ENCODE assay signal across 1 cellular context in the genomic region with DNA sequence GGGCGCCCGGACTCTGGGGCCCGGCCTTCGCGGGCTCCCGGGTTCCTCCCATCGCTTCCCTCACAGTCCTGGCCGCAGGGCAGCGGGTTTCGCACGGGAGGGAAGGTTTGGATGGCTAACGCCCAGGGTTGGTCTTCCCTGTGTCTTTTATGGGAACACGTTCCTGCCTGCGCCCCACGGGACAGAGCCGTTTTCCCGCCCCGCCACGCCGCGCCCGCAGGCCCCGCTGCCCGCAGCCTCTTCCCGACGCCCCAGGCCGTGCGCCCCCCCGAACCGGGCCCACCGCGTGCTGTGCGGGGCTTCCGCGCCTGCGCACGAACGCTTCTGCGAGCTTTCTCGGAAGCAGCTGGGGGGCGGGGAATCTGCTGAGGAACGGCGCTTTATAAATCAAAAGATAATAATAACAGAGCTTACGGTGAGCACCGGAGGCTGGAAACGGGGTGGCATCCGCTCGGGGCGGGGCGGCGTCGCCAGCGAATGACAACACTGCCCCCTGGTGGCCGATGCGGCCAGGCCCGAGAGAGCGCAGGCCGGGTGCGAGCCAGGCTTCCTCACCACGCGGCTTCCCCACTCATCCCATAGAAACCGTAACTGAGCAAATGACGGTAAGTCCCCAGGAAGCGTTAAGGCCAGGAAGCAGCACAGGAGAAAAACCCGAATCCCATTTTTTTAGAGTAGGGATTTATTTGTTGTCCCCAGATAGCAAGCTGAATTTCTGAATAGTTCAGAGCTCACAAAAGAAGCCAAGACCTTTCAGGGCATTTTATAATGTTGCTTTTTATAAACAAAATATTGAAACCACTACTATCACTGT.
TF ChIP-seq lines count a peak whose summit lies in the region.

No MANE protein-coding gene starts in this region.

TF ChIP-seq in K562, 482 proteins besides CTCF, POLR2A, EP300 and RAD21 (continued from another document and continues in another):
- TF ChIP-seq, protein P1, sequence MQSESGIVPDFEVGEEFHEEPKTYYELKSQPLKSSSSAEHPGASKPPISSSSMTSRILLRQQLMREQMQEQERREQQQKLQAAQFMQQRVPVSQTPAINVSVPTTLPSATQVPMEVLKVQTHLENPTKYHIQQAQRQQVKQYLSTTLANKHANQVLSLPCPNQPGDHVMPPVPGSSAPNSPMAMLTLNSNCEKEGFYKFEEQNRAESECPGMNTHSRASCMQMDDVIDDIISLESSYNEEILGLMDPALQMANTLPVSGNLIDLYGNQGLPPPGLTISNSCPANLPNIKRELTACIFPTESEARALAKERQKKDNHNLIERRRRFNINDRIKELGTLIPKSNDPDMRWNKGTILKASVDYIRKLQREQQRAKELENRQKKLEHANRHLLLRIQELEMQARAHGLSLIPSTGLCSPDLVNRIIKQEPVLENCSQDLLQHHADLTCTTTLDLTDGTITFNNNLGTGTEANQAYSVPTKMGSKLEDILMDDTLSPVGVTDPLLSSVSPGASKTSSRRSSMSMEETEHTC (IDR thresholded peaks at IDR 0.05), result no peak
- TF ChIP-seq, protein P2, sequence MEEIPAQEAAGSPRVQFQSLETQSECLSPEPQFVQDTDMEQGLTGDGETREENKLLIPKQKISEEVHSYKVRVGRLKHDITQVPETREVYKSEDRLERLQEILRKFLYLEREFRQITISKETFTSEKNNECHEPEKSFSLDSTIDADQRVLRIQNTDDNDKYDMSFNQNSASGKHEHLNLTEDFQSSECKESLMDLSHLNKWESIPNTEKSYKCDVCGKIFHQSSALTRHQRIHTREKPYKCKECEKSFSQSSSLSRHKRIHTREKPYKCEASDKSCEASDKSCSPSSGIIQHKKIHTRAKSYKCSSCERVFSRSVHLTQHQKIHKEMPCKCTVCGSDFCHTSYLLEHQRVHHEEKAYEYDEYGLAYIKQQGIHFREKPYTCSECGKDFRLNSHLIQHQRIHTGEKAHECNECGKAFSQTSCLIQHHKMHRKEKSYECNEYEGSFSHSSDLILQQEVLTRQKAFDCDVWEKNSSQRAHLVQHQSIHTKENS (CRISPR knock-in tag; IDR thresholded peaks at IDR 0.05), result no peak
- TF ChIP-seq, protein P3, sequence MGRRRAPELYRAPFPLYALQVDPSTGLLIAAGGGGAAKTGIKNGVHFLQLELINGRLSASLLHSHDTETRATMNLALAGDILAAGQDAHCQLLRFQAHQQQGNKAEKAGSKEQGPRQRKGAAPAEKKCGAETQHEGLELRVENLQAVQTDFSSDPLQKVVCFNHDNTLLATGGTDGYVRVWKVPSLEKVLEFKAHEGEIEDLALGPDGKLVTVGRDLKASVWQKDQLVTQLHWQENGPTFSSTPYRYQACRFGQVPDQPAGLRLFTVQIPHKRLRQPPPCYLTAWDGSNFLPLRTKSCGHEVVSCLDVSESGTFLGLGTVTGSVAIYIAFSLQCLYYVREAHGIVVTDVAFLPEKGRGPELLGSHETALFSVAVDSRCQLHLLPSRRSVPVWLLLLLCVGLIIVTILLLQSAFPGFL (CRISPR knock-in tag; IDR thresholded peaks at IDR 0.05), result no peak
- TF ChIP-seq RFX5 (IDR thresholded peaks at IDR 0.05; ENCODE audit: low read depth, low read length) (no peak), ZNF12 (CRISPR knock-in tag; IDR thresholded peaks at IDR 0.05) (no peak), HDGF (IDR thresholded peaks at IDR 0.05) (no peak), MXI1 (IDR thresholded peaks at IDR 0.05; ENCODE audit: low read depth, low read length) (no peak), TGIF2 (CRISPR knock-in tag; IDR thresholded peaks at IDR 0.05) (no peak), SUPT5H (IDR thresholded peaks at IDR 0.05) (no peak), KDM4B (IDR thresholded peaks at IDR 0.05; ENCODE audit: borderline replicate concordance in 2 of 2, low read depth in 1 of 2) (no peak), NCOA4 (IDR thresholded peaks at IDR 0.05; ENCODE audit: partially characterized antibody) (no peak), ZNF146 (CRISPR knock-in tag; IDR thresholded peaks at IDR 0.05; ENCODE audit: unreplicated experiment) (no peak), MYNN (IDR thresholded peaks at IDR 0.05) (no peak), MYNN (CRISPR knock-in tag; IDR thresholded peaks at IDR 0.05) (no peak), ERF (CRISPR knock-in tag; IDR thresholded peaks at IDR 0.05) (no peak), U2AF1 (optimal IDR thresholded peaks at IDR 0.05; ENCODE audit: low read depth, low read length) (no peak), BRD4 (IDR thresholded peaks at IDR 0.05) (no peak), NFE2L1 (tag; IDR thresholded peaks at IDR 0.05; ENCODE audit: borderline replicate concordance, low read depth) (no peak), FOXM1 (IDR thresholded peaks at IDR 0.05; ENCODE audit: low read depth) (no peak), FOXM1 (CRISPR knock-in tag; IDR thresholded peaks at IDR 0.05; ENCODE audit: low read depth) (no peak), SPI1 (IDR thresholded peaks at IDR 0.05; ENCODE audit: borderline replicate concordance, low read depth, low read length) (peak; percentile 30; the same call in 1 of the 2 replicates), FOXK2 (conservative IDR thresholded peaks at IDR 0.05 in 1 of 2, IDR thresholded peaks at IDR 0.05 in 1 of 2; ENCODE audit: low read depth in 2 of 2) (no peak), ETV1 (tag; conservative IDR thresholded peaks at IDR 0.05; ENCODE audit: low read depth) (peak; percentile 37; the same call in 1 of the 2 replicates), SIRT6 (IDR thresholded peaks at IDR 0.05; ENCODE audit: low read depth, low read length) (no peak), EGR1 (conservative IDR thresholded peaks at IDR 0.05) (no peak), ZNF197 (CRISPR knock-in tag; IDR thresholded peaks at IDR 0.05; ENCODE audit: low read depth) (no peak), ZFP1 (CRISPR knock-in tag; IDR thresholded peaks at IDR 0.05) (no peak), BCL6 (CRISPR knock-in tag; IDR thresholded peaks at IDR 0.05) (no peak), CHD1 (IDR thresholded peaks at IDR 0.05; ENCODE audit: low read length) (no peak), JUNB (CRISPR knock-in tag; conservative IDR thresholded peaks at IDR 0.05) (no peak), RAD51 (IDR thresholded peaks at IDR 0.05; ENCODE audit: borderline replicate concordance, low read depth) (no peak), HIVEP1 (CRISPR knock-in tag; IDR thresholded peaks at IDR 0.05) (no peak), CXXC5 (CRISPR knock-in tag; IDR thresholded peaks at IDR 0.05) (peak; percentile 48; the same call in 1 of the 2 replicates), CBFB (CRISPR knock-in tag; IDR thresholded peaks at IDR 0.05) (no peak), CBX1 (IDR thresholded peaks at IDR 0.05; ENCODE audit: low read depth) (no peak; the same call in 1 of the 2 replicates), CEBPG (CRISPR knock-in tag; IDR thresholded peaks at IDR 0.05) (no peak), CEBPG (tag; conservative IDR thresholded peaks at IDR 0.05 in 1 of 2, IDR thresholded peaks at IDR 0.05 in 1 of 2) (no peak), POLR3G (IDR thresholded peaks at IDR 0.05; ENCODE audit: extremely low read depth, insufficient read length, insufficient replicate concordance) (no peak), TARDBP (IDR thresholded peaks at IDR 0.05) (no peak), ZNF75A (CRISPR knock-in tag; IDR thresholded peaks at IDR 0.05) (no peak), MCM5 (IDR thresholded peaks at IDR 0.05; ENCODE audit: low read depth) (no peak), BRCA1 (IDR thresholded peaks at IDR 0.05) (no peak), BRCA1 (CRISPR knock-in tag; IDR thresholded peaks at IDR 0.05) (no peak)
- TF ChIP-seq, protein P4, sequence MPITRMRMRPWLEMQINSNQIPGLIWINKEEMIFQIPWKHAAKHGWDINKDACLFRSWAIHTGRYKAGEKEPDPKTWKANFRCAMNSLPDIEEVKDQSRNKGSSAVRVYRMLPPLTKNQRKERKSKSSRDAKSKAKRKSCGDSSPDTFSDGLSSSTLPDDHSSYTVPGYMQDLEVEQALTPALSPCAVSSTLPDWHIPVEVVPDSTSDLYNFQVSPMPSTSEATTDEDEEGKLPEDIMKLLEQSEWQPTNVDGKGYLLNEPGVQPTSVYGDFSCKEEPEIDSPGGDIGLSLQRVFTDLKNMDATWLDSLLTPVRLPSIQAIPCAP (CRISPR knock-in tag; IDR thresholded peaks at IDR 0.05; ENCODE audit: borderline replicate concordance), result no peak
- TF ChIP-seq, protein P5, sequence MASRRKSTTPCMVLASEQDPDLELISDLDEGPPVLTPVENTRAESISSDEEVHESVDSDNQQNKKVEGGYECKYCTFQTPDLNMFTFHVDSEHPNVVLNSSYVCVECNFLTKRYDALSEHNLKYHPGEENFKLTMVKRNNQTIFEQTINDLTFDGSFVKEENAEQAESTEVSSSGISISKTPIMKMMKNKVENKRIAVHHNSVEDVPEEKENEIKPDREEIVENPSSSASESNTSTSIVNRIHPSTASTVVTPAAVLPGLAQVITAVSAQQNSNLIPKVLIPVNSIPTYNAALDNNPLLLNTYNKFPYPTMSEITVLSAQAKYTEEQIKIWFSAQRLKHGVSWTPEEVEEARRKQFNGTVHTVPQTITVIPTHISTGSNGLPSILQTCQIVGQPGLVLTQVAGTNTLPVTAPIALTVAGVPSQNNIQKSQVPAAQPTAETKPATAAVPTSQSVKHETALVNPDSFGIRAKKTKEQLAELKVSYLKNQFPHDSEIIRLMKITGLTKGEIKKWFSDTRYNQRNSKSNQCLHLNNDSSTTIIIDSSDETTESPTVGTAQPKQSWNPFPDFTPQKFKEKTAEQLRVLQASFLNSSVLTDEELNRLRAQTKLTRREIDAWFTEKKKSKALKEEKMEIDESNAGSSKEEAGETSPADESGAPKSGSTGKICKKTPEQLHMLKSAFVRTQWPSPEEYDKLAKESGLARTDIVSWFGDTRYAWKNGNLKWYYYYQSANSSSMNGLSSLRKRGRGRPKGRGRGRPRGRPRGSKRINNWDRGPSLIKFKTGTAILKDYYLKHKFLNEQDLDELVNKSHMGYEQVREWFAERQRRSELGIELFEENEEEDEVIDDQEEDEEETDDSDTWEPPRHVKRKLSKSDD (conservative IDR thresholded peaks at IDR 0.05; ENCODE audit: low read length), result no peak
- TF ChIP-seq, protein P6, sequence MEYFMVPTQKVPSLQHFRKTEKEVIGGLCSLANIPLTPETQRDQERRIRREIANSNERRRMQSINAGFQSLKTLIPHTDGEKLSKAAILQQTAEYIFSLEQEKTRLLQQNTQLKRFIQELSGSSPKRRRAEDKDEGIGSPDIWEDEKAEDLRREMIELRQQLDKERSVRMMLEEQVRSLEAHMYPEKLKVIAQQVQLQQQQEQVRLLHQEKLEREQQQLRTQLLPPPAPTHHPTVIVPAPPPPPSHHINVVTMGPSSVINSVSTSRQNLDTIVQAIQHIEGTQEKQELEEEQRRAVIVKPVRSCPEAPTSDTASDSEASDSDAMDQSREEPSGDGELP (CRISPR knock-in tag; IDR thresholded peaks at IDR 0.05; ENCODE audit: borderline replicate concordance), result peak; percentile 54; the same call in 1 of the 2 replicates
- TF ChIP-seq, protein P7, sequence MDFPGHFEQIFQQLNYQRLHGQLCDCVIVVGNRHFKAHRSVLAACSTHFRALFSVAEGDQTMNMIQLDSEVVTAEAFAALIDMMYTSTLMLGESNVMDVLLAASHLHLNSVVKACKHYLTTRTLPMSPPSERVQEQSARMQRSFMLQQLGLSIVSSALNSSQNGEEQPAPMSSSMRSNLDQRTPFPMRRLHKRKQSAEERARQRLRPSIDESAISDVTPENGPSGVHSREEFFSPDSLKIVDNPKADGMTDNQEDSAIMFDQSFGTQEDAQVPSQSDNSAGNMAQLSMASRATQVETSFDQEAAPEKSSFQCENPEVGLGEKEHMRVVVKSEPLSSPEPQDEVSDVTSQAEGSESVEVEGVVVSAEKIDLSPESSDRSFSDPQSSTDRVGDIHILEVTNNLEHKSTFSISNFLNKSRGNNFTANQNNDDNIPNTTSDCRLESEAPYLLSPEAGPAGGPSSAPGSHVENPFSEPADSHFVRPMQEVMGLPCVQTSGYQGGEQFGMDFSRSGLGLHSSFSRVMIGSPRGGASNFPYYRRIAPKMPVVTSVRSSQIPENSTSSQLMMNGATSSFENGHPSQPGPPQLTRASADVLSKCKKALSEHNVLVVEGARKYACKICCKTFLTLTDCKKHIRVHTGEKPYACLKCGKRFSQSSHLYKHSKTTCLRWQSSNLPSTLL (IDR thresholded peaks at IDR 0.05), result no peak
- TF ChIP-seq, protein P8, sequence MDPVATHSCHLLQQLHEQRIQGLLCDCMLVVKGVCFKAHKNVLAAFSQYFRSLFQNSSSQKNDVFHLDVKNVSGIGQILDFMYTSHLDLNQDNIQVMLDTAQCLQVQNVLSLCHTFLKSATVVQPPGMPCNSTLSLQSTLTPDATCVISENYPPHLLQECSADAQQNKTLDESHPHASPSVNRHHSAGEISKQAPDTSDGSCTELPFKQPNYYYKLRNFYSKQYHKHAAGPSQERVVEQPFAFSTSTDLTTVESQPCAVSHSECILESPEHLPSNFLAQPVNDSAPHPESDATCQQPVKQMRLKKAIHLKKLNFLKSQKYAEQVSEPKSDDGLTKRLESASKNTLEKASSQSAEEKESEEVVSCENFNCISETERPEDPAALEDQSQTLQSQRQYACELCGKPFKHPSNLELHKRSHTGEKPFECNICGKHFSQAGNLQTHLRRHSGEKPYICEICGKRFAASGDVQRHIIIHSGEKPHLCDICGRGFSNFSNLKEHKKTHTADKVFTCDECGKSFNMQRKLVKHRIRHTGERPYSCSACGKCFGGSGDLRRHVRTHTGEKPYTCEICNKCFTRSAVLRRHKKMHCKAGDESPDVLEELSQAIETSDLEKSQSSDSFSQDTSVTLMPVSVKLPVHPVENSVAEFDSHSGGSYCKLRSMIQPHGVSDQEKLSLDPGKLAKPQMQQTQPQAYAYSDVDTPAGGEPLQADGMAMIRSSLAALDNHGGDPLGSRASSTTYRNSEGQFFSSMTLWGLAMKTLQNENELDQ (CRISPR knock-in tag; IDR thresholded peaks at IDR 0.05; ENCODE audit: borderline replicate concordance), result no peak
- TF ChIP-seq, protein P9, sequence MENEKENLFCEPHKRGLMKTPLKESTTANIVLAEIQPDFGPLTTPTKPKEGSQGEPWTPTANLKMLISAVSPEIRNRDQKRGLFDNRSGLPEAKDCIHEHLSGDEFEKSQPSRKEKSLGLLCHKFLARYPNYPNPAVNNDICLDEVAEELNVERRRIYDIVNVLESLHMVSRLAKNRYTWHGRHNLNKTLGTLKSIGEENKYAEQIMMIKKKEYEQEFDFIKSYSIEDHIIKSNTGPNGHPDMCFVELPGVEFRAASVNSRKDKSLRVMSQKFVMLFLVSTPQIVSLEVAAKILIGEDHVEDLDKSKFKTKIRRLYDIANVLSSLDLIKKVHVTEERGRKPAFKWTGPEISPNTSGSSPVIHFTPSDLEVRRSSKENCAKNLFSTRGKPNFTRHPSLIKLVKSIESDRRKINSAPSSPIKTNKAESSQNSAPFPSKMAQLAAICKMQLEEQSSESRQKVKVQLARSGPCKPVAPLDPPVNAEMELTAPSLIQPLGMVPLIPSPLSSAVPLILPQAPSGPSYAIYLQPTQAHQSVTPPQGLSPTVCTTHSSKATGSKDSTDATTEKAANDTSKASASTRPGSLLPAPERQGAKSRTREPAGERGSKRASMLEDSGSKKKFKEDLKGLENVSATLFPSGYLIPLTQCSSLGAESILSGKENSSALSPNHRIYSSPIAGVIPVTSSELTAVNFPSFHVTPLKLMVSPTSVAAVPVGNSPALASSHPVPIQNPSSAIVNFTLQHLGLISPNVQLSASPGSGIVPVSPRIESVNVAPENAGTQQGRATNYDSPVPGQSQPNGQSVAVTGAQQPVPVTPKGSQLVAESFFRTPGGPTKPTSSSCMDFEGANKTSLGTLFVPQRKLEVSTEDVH (IDR thresholded peaks at IDR 0.05; ENCODE audit: low read depth, partially characterized antibody), result no peak
